In genomic region chr17:60039509-60040442, GRCh38 we compare ENCODE assay signal across 27 cellular contexts. TPM values are rescaled to one million over a fixed set of nuclear protein-coding genes. Genes with fewer than 3 reads are reported as not detected.
DNase-seq lines count a peak whose midpoint lies in the region; ATAC-seq and TF ChIP-seq lines count a peak whose summit lies in the region.
"Had no signal": no experiment of that assay in that cellular context is flagged by ENCODE, and none has a peak within 500 bp of the region (broad histone marks: within the 10 kb centered on the region; RNA-seq: fewer than 3 reads in every experiment).

No MANE protein-coding gene starts in this region.

- H3K27ac ChIP-seq in IMR-90 (ENCODE audit: insufficient read depth, low read length) (no peak overlapping the region), endodermal cell (ENCODE audit: low read depth, low read length) (no peak overlapping the region)
- H3K27ac ChIP-seq in CD8-positive, alpha-beta T cell (ENCODE audit: low read depth, low read length): no peak overlapping the region
- H3K27ac ChIP-seq: heart right ventricle, PC-9, SJSA1, transverse colon had no signal

- no peak for TF ChIP-seq CTCF in IMR-90 (conservative IDR thresholded peaks at IDR 0.05; ENCODE audit: low read depth, low read length)
- no peak for TF ChIP-seq CTCF in endodermal cell (conservative IDR thresholded peaks at IDR 0.05)
- TF ChIP-seq CTCF in CD8-positive, alpha-beta T cell (IDR thresholded peaks at IDR 0.05): no peak

- no peaks in the 10 kb centered on the region for H3K79me1 ChIP-seq in IMR-90 (ENCODE audit: low read depth in 1 of 2, low read length in 2 of 2)

- H3K4me1 ChIP-seq in IMR-90 (ENCODE audit: control insufficient read depth, insufficient read depth, low read length) (no peaks in the 10 kb centered on the region), endodermal cell (ENCODE audit: control insufficient read depth, insufficient read depth, low read length) (no peaks in the 10 kb centered on the region)
- H3K4me1 ChIP-seq in CD8-positive, alpha-beta T cell (ENCODE audit: insufficient read depth, low read length): peaks cover 3% of the 10 kb centered on the region
- H3K4me1 ChIP-seq: SJSA1 had no signal

- H3K4me1 Mint-ChIP-seq in endodermal cell: peaks cover 3% of the 10 kb centered on the region
- peaks cover 4% of the 10 kb centered on the region for H3K4me1 Mint-ChIP-seq in CD8-positive, alpha-beta T cell (ENCODE audit: low read depth)

- DNase-seq in EH (ENCODE audit: low read depth) (peak; percentile 21), IMR-90 (no peak), NCI-H524 (lab: John Stamatoyannopoulos, UW) (peak; percentile 98 to 99), endodermal cell (peak; percentile 48), SW480 (ENCODE audit: low spot score) (no peak)
- no peak for DNase-seq in stimulated activated CD4-positive, alpha-beta T cell treated with anti-CD3 and anti-CD28 coated beads, Interleukin-12 subunit alpha, Interleukin-12 subunit beta, amount 100 ng/mL, for 4 hours
- no peak for DNase-seq in CD8-positive, alpha-beta T cell
- DNase-seq: activated CD4-positive, CD25-positive, alpha-beta regulatory T cell; activated CD8-positive, alpha-beta T cell treated with anti-CD3 and anti-CD28 coated beads for 36 hours; activated naive CD4-positive, alpha-beta T cell treated with anti-CD3 and anti-CD28 coated beads for 36 hours; activated T-cell treated with anti-CD3 and anti-CD28 coated beads, Interleukin-2, amount 50 U/mL, for 1 hour; CD4-positive, alpha-beta memory T cell; DMS53; HCEC 1CT; heart right ventricle; NCI-H1436 treated with DMSO at 0.1 percent for 48 hours; NCI-H526; PC-9; stimulated activated CD4-positive, alpha-beta T cell treated with anti-CD3 and anti-CD28 coated beads, Interleukin-4, amount 100 ng/mL, for 24 hours; transverse colon had no signal

- H3K36me3 ChIP-seq in IMR-90 (ENCODE audit: control insufficient read depth, insufficient read depth, low read length): peaks cover 17% of the 10 kb centered on the region
- H3K36me3 ChIP-seq in endodermal cell (ENCODE audit: control insufficient read depth, insufficient read depth, low read length): peaks cover 12% of the 10 kb centered on the region
- H3K36me3 ChIP-seq in CD8-positive, alpha-beta T cell (ENCODE audit: insufficient read depth, low read length): peaks cover 10% of the 10 kb centered on the region

- TF ChIP-seq RAD21 in IMR-90 (IDR thresholded peaks at IDR 0.05; ENCODE audit: low read length): no peak

- intact Hi-C loops in IMR-90 (cut with micrococcal nuclease): loop anchor here (10.0 kb wide), 4 partner anchors 75 to 725 kb away; partner anchors contain the start of gene RNFT1
- intact Hi-C loops in CD8-positive, alpha-beta T cell (cut with DNase I, micrococcal nuclease): loop anchor here (5.0 to 10.0 kb wide), 4 partner anchors 77 to 285 kb away; partner anchors contain the start of gene RNFT1 (in 1 of the 2)

- no peak overlapping the region for H2BK15ac ChIP-seq in IMR-90 (ENCODE audit: low read depth, low read length)

- no peak overlapping the region for H3K27ac Mint-ChIP-seq in endodermal cell
- no peak overlapping the region for H3K27ac Mint-ChIP-seq in CD8-positive, alpha-beta T cell
- H3K27ac Mint-ChIP-seq: activated CD8-positive, alpha-beta T cell treated with anti-CD3 and anti-CD28 coated beads for 36 hours; activated naive CD4-positive, alpha-beta T cell treated with anti-CD3 and anti-CD28 coated beads for 36 hours; CD4-positive, alpha-beta memory T cell; dendritic cell treated with granulocyte-macrophage colony-stimulating factor and Interleukin-4, amounts not matched to agents 40 ng/mL and 50 ng/mL, for 4 days; stimulated activated naive CD8-positive, alpha-beta T cell treated with anti-CD3 and anti-CD28 coated beads, Interleukin-15, Interleukin-2, amounts not matched to agents 100 ng/mL and 50 ng/mL, for 24 hours; T-helper 2 cell treated with Interferon-gamma antibody and Interleukin-4, amounts not matched to agents 5 μg/mL and 100 μg/mL, for 36 hours had no signal

- in situ Hi-C loops in IMR-90 (cut with MboI; ENCODE audit: low sequenced_read_pairs): loop anchor here (10.0 kb wide), 2 partner anchors 75 to 125 kb away; partner anchors contain the start of gene RNFT1

- no TSS peak for BruUV-seq in IMR-90 (replicated peaks; lab: Mats Ljungman, UMichigan)

- H3K23ac ChIP-seq in IMR-90 (ENCODE audit: low read depth, low read length): peak overlapping the region; percentile 5; the same call in 1 of the 2 replicates

- no peak overlapping the region for H4K5ac ChIP-seq in IMR-90 (ENCODE audit: low read depth, low read length)

- no peaks in the 10 kb centered on the region for H3K9me3 Mint-ChIP-seq in endodermal cell
- no peaks in the 10 kb centered on the region for H3K9me3 Mint-ChIP-seq in CD8-positive, alpha-beta T cell
- H3K9me3 Mint-ChIP-seq: activated CD8-positive, alpha-beta T cell treated with anti-CD3 and anti-CD28 coated beads for 36 hours; activated naive CD4-positive, alpha-beta T cell treated with anti-CD3 and anti-CD28 coated beads for 36 hours; CD4-positive, alpha-beta memory T cell; dendritic cell treated with granulocyte-macrophage colony-stimulating factor and Interleukin-4, amounts not matched to agents 40 ng/mL and 50 ng/mL, for 4 days; neural crest cell; stimulated activated naive CD8-positive, alpha-beta T cell treated with anti-CD3 and anti-CD28 coated beads, Interleukin-15, Interleukin-2, amounts not matched to agents 100 ng/mL and 50 ng/mL, for 24 hours; T-helper 2 cell treated with Interferon-gamma antibody and Interleukin-4, amounts not matched to agents 5 μg/mL and 100 μg/mL, for 36 hours had no signal

- H3K14ac ChIP-seq in IMR-90 (replicated peaks; ENCODE audit: low read depth, low read length): no peak overlapping the region

- H2BK5ac ChIP-seq in IMR-90 (ENCODE audit: low read depth, low read length, poor library complexity, severe bottlenecking): no peak overlapping the region

- H3K4me2 ChIP-seq in IMR-90 (ENCODE audit: low read depth, low read length): no peak overlapping the region
- H3K4me2 ChIP-seq: PC-9, smooth muscle cell had no signal

- H3K27me3 Mint-ChIP-seq in endodermal cell (ENCODE audit: insufficient read depth): no peaks in the 10 kb centered on the region
- H3K27me3 Mint-ChIP-seq in CD8-positive, alpha-beta T cell (ENCODE audit: low read depth): peaks cover 6% of the 10 kb centered on the region

- WGBS in IMR-90 (ENCODE audit: extremely low coverage in 2 of 2, insufficient read length in 1 of 2), 2 experiments: no CpG with 5 or more reads among the region's 6 CpGs
- WGBS in endodermal cell (ENCODE audit: insufficient coverage in 1 of 2, insufficient read length in 1 of 2), 2 experiments: 90 to 95% methylated on average over 2 to 6 of the region's 6 CpGs

- no peak overlapping the region for H3K18ac ChIP-seq in IMR-90 (ENCODE audit: low read depth, low read length)

- H3K4me3 Mint-ChIP-seq in endodermal cell: no peak overlapping the region
- H3K4me3 Mint-ChIP-seq in CD8-positive, alpha-beta T cell: no peak overlapping the region
- H3K4me3 Mint-ChIP-seq: activated CD8-positive, alpha-beta T cell treated with anti-CD3 and anti-CD28 coated beads for 36 hours; activated naive CD4-positive, alpha-beta T cell treated with anti-CD3 and anti-CD28 coated beads for 36 hours; CD4-positive, alpha-beta memory T cell; dendritic cell treated with granulocyte-macrophage colony-stimulating factor and Interleukin-4, amounts not matched to agents 40 ng/mL and 50 ng/mL, for 4 days; neural crest cell; stimulated activated naive CD8-positive, alpha-beta T cell treated with anti-CD3 and anti-CD28 coated beads, Interleukin-15, Interleukin-2, amounts not matched to agents 100 ng/mL and 50 ng/mL, for 24 hours; T-helper 2 cell treated with Interferon-gamma antibody and Interleukin-4, amounts not matched to agents 5 μg/mL and 100 μg/mL, for 36 hours had no signal

- no peak overlapping the region for H2AK9ac ChIP-seq in IMR-90 (replicated peaks; ENCODE audit: low read depth, low read length, poor library complexity)

- no peaks in the 10 kb centered on the region for H4K20me1 ChIP-seq in IMR-90 (ENCODE audit: insufficient read depth, low read length)

- POLR2A ChIA-PET in IMR-90 (lab: Charles Lee; ENCODE audit: unreplicated experiment): no interaction called here
- POLR2A ChIA-PET in CD8-positive, alpha-beta T cell (lab: Charles Lee): no interaction called here

- H3K56ac ChIP-seq in IMR-90 (ENCODE audit: extremely low read depth, insufficient read depth, low read length): no peak overlapping the region

- TF ChIP-seq POLR2A in IMR-90 (IDR thresholded peaks at IDR 0.05; ENCODE audit: low read depth, low read length): no peak

- H3K9me3 ChIP-seq in IMR-90 (ENCODE audit: control insufficient read depth, insufficient read depth, low read length): no peaks in the 10 kb centered on the region
- no peaks in the 10 kb centered on the region for H3K9me3 ChIP-seq in endodermal cell (ENCODE audit: control insufficient read depth, low read length)
- no peaks in the 10 kb centered on the region for H3K9me3 ChIP-seq in CD8-positive, alpha-beta T cell (ENCODE audit: low read length)
- H3K9me3 ChIP-seq: heart right ventricle, SJSA1, transverse colon had no signal

- H3K9ac ChIP-seq in IMR-90 (ENCODE audit: low read depth, low read length): no peak overlapping the region
- H3K9ac ChIP-seq in endodermal cell (ENCODE audit: extremely low read depth, low read length, poor library complexity, severe bottlenecking): no peak overlapping the region

- H3K36me3 Mint-ChIP-seq in endodermal cell (ENCODE audit: low read depth): peaks cover 16% of the 10 kb centered on the region
- peaks cover 24% of the 10 kb centered on the region for H3K36me3 Mint-ChIP-seq in CD8-positive, alpha-beta T cell

- ATAC-seq in IMR-90 (ENCODE audit: low read depth) (no peak), GM21390 (IDR thresholded peaks at IDR 0.05; ENCODE audit: unreplicated experiment) (no peak)
- no peak for ATAC-seq in CD8-positive, alpha-beta T cell
- ATAC-seq: activated CD8-positive, alpha-beta T cell treated with anti-CD3 and anti-CD28 coated beads for 36 hours; heart right ventricle had no signal

- no peaks in the 10 kb centered on the region; the same call in 1 of the 2 replicates for H3K9me1 ChIP-seq in IMR-90 (ENCODE audit: insufficient read depth, low read length)

- H2AFZ ChIP-seq in IMR-90 (replicated peaks; ENCODE audit: low read length, poor library complexity): no peak overlapping the region
- H2AFZ ChIP-seq: PC-9 had no signal

- no peak overlapping the region for H4K8ac ChIP-seq in IMR-90 (ENCODE audit: low read depth in 2 of 2, low read length in 2 of 2)

- no peak overlapping the region for H3K4me3 ChIP-seq in IMR-90 (ENCODE audit: insufficient read depth, low read depth, low read length)
- H3K4me3 ChIP-seq in endodermal cell (ENCODE audit: low read length): no peak overlapping the region
- no peak overlapping the region for H3K4me3 ChIP-seq in CD8-positive, alpha-beta T cell (ENCODE audit: low read depth, low read length)
- H3K4me3 ChIP-seq: heart right ventricle, PC-9, SJSA1, smooth muscle cell, transverse colon had no signal

- CTCF ChIA-PET in IMR-90 (lab: Yijun Ruan, JAX): interaction anchor here (1.1 kb wide), 1 partner anchor 126 kb away, joined by 3 read pairs; no protein-coding TSS in a partner anchor
- CTCF ChIA-PET in CD8-positive, alpha-beta T cell (lab: Charles Lee): interaction anchor here (0.8 to 6.0 kb wide), 3 partner anchors 126 to 288 kb away, joined by 3 to 58 read pairs (median 10); no protein-coding TSS in a partner anchor

- H3K27me3 ChIP-seq in IMR-90 (ENCODE audit: control insufficient read depth, insufficient read depth, low read length) (peaks cover 3% of the 10 kb centered on the region; the same call in 1 of the 2 replicates), endodermal cell (ENCODE audit: control insufficient read depth, insufficient read depth, low read length, poor library complexity, severe bottlenecking) (peaks cover 4% of the 10 kb centered on the region)
- no peaks in the 10 kb centered on the region for H3K27me3 ChIP-seq in CD8-positive, alpha-beta T cell (ENCODE audit: insufficient read depth, low read length)

- no peak overlapping the region for H2AK5ac ChIP-seq in IMR-90 (ENCODE audit: low read depth, low read length)

- no peak overlapping the region for H2BK20ac ChIP-seq in IMR-90 (ENCODE audit: low read depth, low read length)

- dilution Hi-C loops in IMR-90 (cut with HindIII; ENCODE audit: low sequenced_read_pairs, unreplicated experiment): no loop called here

- H4K91ac ChIP-seq in IMR-90 (ENCODE audit: insufficient read depth, low read depth, low read length): no peak overlapping the region

- no peak overlapping the region for H3K4ac ChIP-seq in IMR-90 (ENCODE audit: low read depth, low read length)

- H2BK120ac ChIP-seq in IMR-90 (ENCODE audit: low read depth, low read length): no peak overlapping the region

RNA-seq across cellular contexts. Expression of gene HEATR6, which starts 38.9 kb away (rescaled TPM):
- total RNA-seq in IMR-90 (2012; rRNA removed) (25.6 and 27.6 TPM in 2 replicates), endodermal cell (10 to 100 TPM; 25.5 to 27.6 TPM)
- polyA plus RNA-seq in IMR-90 (2012; rRNA removed): 16.7 and 20.2 TPM in 2 replicates
- 6.2 and 14.9 TPM in 2 replicates for polyA plus RNA-seq in IMR-90 (2012; cell fraction: cytosol; rRNA removed)
- 38.1 and 58.8 TPM in 2 replicates for polyA plus RNA-seq in IMR-90 (2012; cell fraction: nucleus; rRNA removed; ENCODE audit: low replicate concordance)
- polyA plus RNA-seq in endodermal cell (2013, experiment 1 of 2): 27.8 TPM
- 23.5 TPM for polyA plus RNA-seq in endodermal cell (2013, experiment 2 of 2)
- total RNA-seq in CD8-positive, alpha-beta T cell: 1 to 10 TPM; 8.8 to 9.1 TPM

Comparison
In these comparisons a context has a peak if more than half of its experiments do, and no peak if none do; other contexts are left out.
1. DNase-seq: peak in EH (single experiment), NCI-H524 (2 of 2) and endodermal cell (single experiment); none in IMR-90 (single experiment), stimulated activated CD4-positive, alpha-beta T cell treated with anti-CD3 and anti-CD28 coated beads, Interleukin-12 subunit alpha, Interleukin-12 subunit beta, amount 100 ng/mL, for 4 hours (single experiment), SW480 (single experiment) and CD8-positive, alpha-beta T cell (0 of 7).